ENCODE assay signal across 1 cellular context in genomic region chr15:27623149-27623548, GRCh38.
TF ChIP-seq lines count a peak whose summit lies in the region.

No MANE protein-coding gene starts in this region.

TF ChIP-seq in H1, 55 proteins besides CTCF, POLR2A, EP300 and RAD21:
- TF ChIP-seq FOSL1 (IDR thresholded peaks at IDR 0.05; ENCODE audit: insufficient read depth, low read depth, low read length): no peak
- no peak for TF ChIP-seq SIRT6 (IDR thresholded peaks at IDR 0.05; ENCODE audit: low read length)
- TF ChIP-seq PHF8 (conservative IDR thresholded peaks at IDR 0.05; ENCODE audit: low read depth, low read length): no peak
- no peak for TF ChIP-seq SAP30 (IDR thresholded peaks at IDR 0.05; ENCODE audit: insufficient read depth, insufficient replicate concordance, low read length)
- no peak for TF ChIP-seq RXRA (IDR thresholded peaks at IDR 0.05; ENCODE audit: insufficient read depth, low read depth, low read length)
- TF ChIP-seq EZH2 (IDR thresholded peaks at IDR 0.05; ENCODE audit: low read depth, low read length, severe bottlenecking): no peak
- no peak for TF ChIP-seq KDM5A (IDR thresholded peaks at IDR 0.05; ENCODE audit: low read length)
- TF ChIP-seq ZNF274 (IDR thresholded peaks at IDR 0.05; ENCODE audit: borderline replicate concordance, extremely low read depth, low read length): no peak
- no peak for TF ChIP-seq POLR2AphosphoS5 (IDR thresholded peaks at IDR 0.05; ENCODE audit: low read depth, low read length)
- no peak for TF ChIP-seq KDM1A (IDR thresholded peaks at IDR 0.05; ENCODE audit: borderline replicate concordance, low read length)
- TF ChIP-seq MAX (IDR thresholded peaks at IDR 0.05): no peak
- no peak for TF ChIP-seq MAFK (IDR thresholded peaks at IDR 0.05; ENCODE audit: low read depth, low read length)
- TF ChIP-seq JUN (IDR thresholded peaks at IDR 0.05; ENCODE audit: low read depth, low read length): no peak
- TF ChIP-seq SP4 (IDR thresholded peaks at IDR 0.05; ENCODE audit: low read length): no peak
- TF ChIP-seq ATF2 (IDR thresholded peaks at IDR 0.05; ENCODE audit: low read length): no peak
- no peak for TF ChIP-seq TEAD4 (IDR thresholded peaks at IDR 0.05; ENCODE audit: low read depth, low read length)
TF ChIP-seq in H1: peak in this region for 0.
